In the genomic region with DNA sequence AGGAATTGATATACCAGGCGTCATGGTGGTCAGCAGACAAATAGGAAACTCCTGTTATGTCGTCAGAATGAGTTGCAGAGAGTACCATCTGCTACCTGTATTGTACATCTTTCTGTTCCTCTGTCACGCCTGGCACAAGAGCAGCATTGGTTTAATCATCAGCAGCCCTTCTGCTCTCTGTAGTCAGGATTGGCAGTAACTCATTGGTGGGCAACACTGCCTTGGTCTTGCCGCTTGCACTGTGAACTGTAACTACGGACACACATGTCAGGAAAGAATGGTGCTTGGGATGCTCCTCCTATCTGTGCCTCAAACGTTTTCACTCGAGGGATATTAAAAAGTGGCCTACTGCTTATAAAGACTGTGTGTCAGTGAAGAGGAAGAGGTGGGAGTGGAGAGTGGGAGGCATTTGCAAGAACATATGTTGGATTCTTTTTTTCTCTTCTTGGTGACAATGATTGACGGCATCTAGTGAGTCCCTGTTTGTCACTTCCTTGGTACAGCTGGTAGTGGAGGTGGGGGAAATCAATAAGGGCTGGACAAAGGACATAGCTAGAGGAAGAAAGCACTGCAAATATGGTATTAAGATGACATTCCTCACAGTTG, we compare ENCODE assay signal across 8 cellular contexts.
DNase-seq lines count a peak whose midpoint lies in the region; ATAC-seq lines count a peak whose summit lies in the region.

No MANE protein-coding gene starts in this region.

- H3K27me3 ChIP-seq in naive thymus-derived CD4-positive, alpha-beta T cell (ENCODE audit: control insufficient read depth in 2 of 2, insufficient read depth in 2 of 2, low read length in 2 of 2) = no peaks in the 10 kb centered on the region
- H3K27me3 ChIP-seq in Karpas-422 (ENCODE audit: low read length) (0 out of 2 replicates have a peak, but pooled peaks cover 2% of the 10 kb centered on the region), GM23248 (replicated peaks; ENCODE audit: insufficient read depth) (0 out of 2 replicates have a peak, but pooled peaks cover 3% of the 10 kb centered on the region)

- no peak overlapping the region for H2AFZ ChIP-seq in Karpas-422 (ENCODE audit: low read length)
- no peak overlapping the region for H2AFZ ChIP-seq in GM23248

- POLR2A ChIA-PET in naive thymus-derived CD4-positive, alpha-beta T cell (lab: Charles Lee) = interaction anchor here (0.8 to 3.9 kb wide), 7 partner anchors 8 to 214 kb away, joined by 3 to 47 read pairs (median 4); partner anchors contain the start of gene IQGAP2

- no peak overlapping the region for H3K4me2 ChIP-seq in Karpas-422 (ENCODE audit: low read depth, low read length, poor library complexity, severe bottlenecking)
- H3K4me2 ChIP-seq in GM23248 (ENCODE audit: unreplicated experiment) = no peak overlapping the region

- CTCF ChIA-PET in naive thymus-derived CD4-positive, alpha-beta T cell (lab: Charles Lee) = interaction anchor here (0.6 to 1.7 kb wide), 6 partner anchors 37 to 209 kb away, joined by 3 to 12 read pairs (median 4); partner anchors contain the start of gene IQGAP2

- H3K9me2 ChIP-seq in Karpas-422 (replicated peaks; ENCODE audit: insufficient read depth, low read length) (no peaks in the 10 kb centered on the region), GM23248 (ENCODE audit: insufficient read depth) (no peaks in the 10 kb centered on the region)

- H3K36me3 Mint-ChIP-seq in naive thymus-derived CD4-positive, alpha-beta T cell = peaks cover 0 to 12% (median 0%) of the 10 kb centered on the region in 5 donors

- H3K9ac ChIP-seq in Karpas-422 (ENCODE audit: low read length) (no peak overlapping the region), GM23248 (no peak overlapping the region)

- H3K9me3 ChIP-seq in naive thymus-derived CD4-positive, alpha-beta T cell (ENCODE audit: control insufficient read depth in 2 of 3, low read length in 3 of 3) = no peaks in the 10 kb centered on the region
- H3K9me3 ChIP-seq in Karpas-422 (ENCODE audit: low read length) (no peaks in the 10 kb centered on the region), GM23248 (ENCODE audit: low read depth) (no peaks in the 10 kb centered on the region)

- no peaks in the 10 kb centered on the region for H4K20me1 ChIP-seq in Karpas-422 (ENCODE audit: insufficient read depth, low read depth, low read length)
- no peaks in the 10 kb centered on the region for H4K20me1 ChIP-seq in GM23248 (ENCODE audit: insufficient read depth)

- peak overlapping the region; percentile 92 to 97 (median 95) for H3K27ac Mint-ChIP-seq in naive thymus-derived CD4-positive, alpha-beta T cell

- no peaks in the 10 kb centered on the region for H3K27me3 Mint-ChIP-seq in naive thymus-derived CD4-positive, alpha-beta T cell

- DNase-seq in activated T-cell treated with anti-CD3 and anti-CD28 coated beads, Interleukin-2, amount 50 U/mL, for 48 hours = peak; percentile 47 to 51
- peak in 3 of 9 donors; percentile 11 to 35 (median 14) for DNase-seq in naive thymus-derived CD4-positive, alpha-beta T cell
- no peak for DNase-seq in Karpas-422
- no peak for DNase-seq in NAMALWA (ENCODE audit: low spot score)
- no peak for DNase-seq in GM23248
- DNase-seq in NCI-H2081 (lab: John Stamatoyannopoulos, UW) = no peak

- in situ Hi-C loops in GM23248 (cut with MboI) = no loop called here

- no peaks in the 10 kb centered on the region for H3K36me3 ChIP-seq in naive thymus-derived CD4-positive, alpha-beta T cell (ENCODE audit: control insufficient read depth in 2 of 3, insufficient read depth in 3 of 3, low read length in 3 of 3)
- H3K36me3 ChIP-seq in Karpas-422 (ENCODE audit: insufficient read depth, low read length) (no peaks in the 10 kb centered on the region), GM23248 (ENCODE audit: low read depth) (no peaks in the 10 kb centered on the region)

- peak; percentile 33 for ATAC-seq in HG02798 (IDR thresholded peaks at IDR 0.05; ENCODE audit: poor library complexity, unreplicated experiment)
- no peak for ATAC-seq in naive thymus-derived CD4-positive, alpha-beta T cell

- peaks cover 56 to 75% of the 10 kb centered on the region in 2 donors for H3K4me1 ChIP-seq in naive thymus-derived CD4-positive, alpha-beta T cell (ENCODE audit: control insufficient read depth in 2 of 2, insufficient read depth in 2 of 2, low read length in 2 of 2)
- no peaks in the 10 kb centered on the region for H3K4me1 ChIP-seq in Karpas-422 (ENCODE audit: low read length)
- H3K4me1 ChIP-seq in GM23248 (ENCODE audit: insufficient read depth) = no peaks in the 10 kb centered on the region

- peak overlapping the region; percentile 70 for H3K27ac ChIP-seq in naive thymus-derived CD4-positive, alpha-beta T cell (ENCODE audit: low read depth, low read length)
- no peak overlapping the region for H3K27ac ChIP-seq in Karpas-422 (ENCODE audit: low read length)
- no peak overlapping the region for H3K27ac ChIP-seq in GM23248

- peaks cover 52 to 76% (median 73%) of the 10 kb centered on the region in 7 donors for H3K4me1 Mint-ChIP-seq in naive thymus-derived CD4-positive, alpha-beta T cell

- 48% methylated on average over 8 of the region's 8 CpGs for WGBS in GM23248 (ENCODE audit: low coverage in 1 of 2, low lambda C conversion rate in 2 of 2, missing lambda C conversion rate in 2 of 2), 2 experiments

- H3K4me3 Mint-ChIP-seq in naive thymus-derived CD4-positive, alpha-beta T cell = peak overlapping the region; percentile 39 to 85 (median 76)

- no peaks in the 10 kb centered on the region for H3K9me3 Mint-ChIP-seq in naive thymus-derived CD4-positive, alpha-beta T cell

- H3K4me3 ChIP-seq in GM08714 (ENCODE audit: low read length) (peak overlapping the region; percentile 10; the same call in 1 of the 2 replicates), Karpas-422 (ENCODE audit: low read length) (no peak overlapping the region), GM23248 (no peak overlapping the region)
- peak overlapping the region; percentile 16 for H3K4me3 ChIP-seq in naive thymus-derived CD4-positive, alpha-beta T cell (ENCODE audit: low read length)

- H3F3A ChIP-seq in GM23248 (ENCODE audit: insufficient read depth) = no peaks in the 10 kb centered on the region

- intact Hi-C loops in naive thymus-derived CD4-positive, alpha-beta T cell (cut with micrococcal nuclease) = loop anchor here (1.0 to 10.0 kb wide), 16 partner anchors 11 to 1210 kb away; partner anchors contain the start of genes CERT1 (in 2 of the 2), POLK (in 2 of the 2), HMGCR (in 1 of the 2) and POC5 (in 1 of the 2)

- H3K79me2 ChIP-seq in Karpas-422 (ENCODE audit: low read length) = no peaks in the 10 kb centered on the region
- H3K79me2 ChIP-seq in GM23248 (ENCODE audit: insufficient read depth) = no peaks in the 10 kb centered on the region

Comparison
In these comparisons a context has a peak if more than half of its experiments do, and no peak if none do; other contexts are left out.
1. H3K4me3 ChIP-seq: peak in GM08714 (single experiment) and naive thymus-derived CD4-positive, alpha-beta T cell (single experiment); none in Karpas-422 (single experiment) and GM23248 (single experiment).
2. DNase-seq: peak in activated T-cell treated with anti-CD3 and anti-CD28 coated beads, Interleukin-2, amount 50 U/mL, for 48 hours (2 of 2); none in Karpas-422 (single experiment), NAMALWA (single experiment), GM23248 (single experiment) and NCI-H2081 (0 of 2).